In genomic region chr9:93818795-93819472, GRCh38 we compare ENCODE assay signal across 2 cellular contexts.
TF ChIP-seq lines count a peak whose summit lies in the region.

No MANE protein-coding gene starts in this region.

TF ChIP-seq in SK-N-SH, 30 proteins besides CTCF, POLR2A, EP300 and RAD21 (continued from another document):
- TF ChIP-seq REST (IDR thresholded peaks at IDR 0.05; ENCODE audit: low read depth, low read length) (no peak), GABPA (IDR thresholded peaks at IDR 0.05; ENCODE audit: low read depth) (no peak), RCOR1 (IDR thresholded peaks at IDR 0.05; ENCODE audit: low read length) (no peak), GATA2 (CRISPR knock-in tag; IDR thresholded peaks at IDR 0.05) (no peak), POLR2AphosphoS5 (IDR thresholded peaks at IDR 0.05; ENCODE audit: low read depth, low read length) (no peak), YY1 (IDR thresholded peaks at IDR 0.05; ENCODE audit: low read depth) (no peak), TAF1 (IDR thresholded peaks at IDR 0.05; ENCODE audit: borderline replicate concordance, low read depth, low read length) (no peak)

TF ChIP-seq in SK-N-SH treated with all-trans-retinoic acid at 6 μM for 48 hours, 23 proteins besides CTCF, POLR2A, EP300 and RAD21 (continued from another document):
- TF ChIP-seq TSHZ2 (CRISPR knock-in tag; IDR thresholded peaks at IDR 0.05) = no peak
- no peak for TF ChIP-seq TOX (CRISPR knock-in tag; IDR thresholded peaks at IDR 0.05; ENCODE audit: borderline replicate concordance)
- TF ChIP-seq OSR1 (CRISPR knock-in tag; IDR thresholded peaks at IDR 0.05) = no peak
- no peak for TF ChIP-seq CSRNP3 (CRISPR knock-in tag; IDR thresholded peaks at IDR 0.05)
- no peak for TF ChIP-seq PATZ1 (CRISPR knock-in tag; IDR thresholded peaks at IDR 0.05; ENCODE audit: borderline replicate concordance)
- no peak for TF ChIP-seq ZC3H10 (CRISPR knock-in tag; IDR thresholded peaks at IDR 0.05)
TF ChIP-seq in SK-N-SH treated with all-trans-retinoic acid at 6 μM for 48 hours: peak in this region for 0.
